In genomic region chr6:134052776-134053120, GRCh38 we compare ENCODE assay signal across 8 cellular contexts. TPM values are rescaled to one million over a fixed set of nuclear protein-coding genes. Genes with fewer than 3 reads are reported as not detected.
A peak's percentile ranks its signal among the peaks of the same experiment; 100 is the strongest.
DNase-seq lines count a peak whose midpoint lies in the region; ATAC-seq and TF ChIP-seq lines count a peak whose summit lies in the region.

No MANE protein-coding gene starts in this region.

- no peaks in the 10 kb centered on the region for H3K9me3 Mint-ChIP-seq in central memory CD8-positive, alpha-beta T cell
- no peaks in the 10 kb centered on the region for H3K9me3 Mint-ChIP-seq in naive thymus-derived CD8-positive, alpha-beta T cell

- peaks cover 11% of the 10 kb centered on the region for H3K4me1 Mint-ChIP-seq in central memory CD8-positive, alpha-beta T cell
- peaks cover 2 to 11% (median 10%) of the 10 kb centered on the region in 4 donors for H3K4me1 Mint-ChIP-seq in naive thymus-derived CD8-positive, alpha-beta T cell

- H3K36me3 ChIP-seq in HUES48 (ENCODE audit: control insufficient read depth, insufficient read depth, low read length), result no peaks in the 10 kb centered on the region

- DNase-seq in AG09309 (ENCODE audit: low read depth) (no peak), midbrain (lab: John Stamatoyannopoulos, UW) (no peak), DMS79 treated with DMSO at 0.1 percent for 48 hours (lab: John Stamatoyannopoulos, UW) (no peak), iPS-NIHi11 (ENCODE audit: low spot score) (no peak)
- no peak for DNase-seq in central memory CD8-positive, alpha-beta T cell (ENCODE audit: low spot score in 2 of 2)
- no peak for DNase-seq in naive thymus-derived CD8-positive, alpha-beta T cell

- H3K4me3 Mint-ChIP-seq in central memory CD8-positive, alpha-beta T cell, result peak overlapping the region; percentile 80
- peak overlapping the region; percentile 81 to 92 (median 88) for H3K4me3 Mint-ChIP-seq in naive thymus-derived CD8-positive, alpha-beta T cell

- peak overlapping the region; percentile 86 for H3K27ac Mint-ChIP-seq in central memory CD8-positive, alpha-beta T cell (ENCODE audit: low read depth)
- H3K27ac Mint-ChIP-seq in naive thymus-derived CD8-positive, alpha-beta T cell, result peak overlapping the region in 6 of 10 donors; percentile 1 to 87 (median 80)

- POLR2A ChIA-PET in naive thymus-derived CD8-positive, alpha-beta T cell (lab: Charles Lee), result interaction anchor here (1.3 kb wide), 1 partner anchor 100 kb away, joined by 5 read pairs; the partner anchor contains the start of gene TBPL1

- H3K4me3 ChIP-seq in AG09309 (ENCODE audit: control insufficient read depth, low read depth, low read length) (peak overlapping the region; percentile 93), HUES48 (ENCODE audit: low read depth, low read length) (peak overlapping the region; percentile 75)

- H3K4me1 ChIP-seq in HUES48 (ENCODE audit: control insufficient read depth, insufficient read depth, low read length), result peaks cover 55% of the 10 kb centered on the region

- H3K27me3 ChIP-seq in HUES48 (ENCODE audit: control insufficient read depth, insufficient read depth, low read length), result no peaks in the 10 kb centered on the region

- peak; percentile 18 for ATAC-seq in central memory CD8-positive, alpha-beta T cell (replicated peaks; ENCODE audit: extremely low read depth, poor library complexity, severe bottlenecking)
- no peak for ATAC-seq in naive thymus-derived CD8-positive, alpha-beta T cell
- ATAC-seq in HG03442 (IDR thresholded peaks at IDR 0.05; ENCODE audit: unreplicated experiment), result no peak

- no peak for TF ChIP-seq CTCF in AG09309 (IDR thresholded peaks at IDR 0.05; ENCODE audit: control insufficient read depth, insufficient read depth, low read depth, low read length, missing control alignments)

- H3K36me3 Mint-ChIP-seq in central memory CD8-positive, alpha-beta T cell (ENCODE audit: insufficient read depth), result peaks cover 3% of the 10 kb centered on the region
- no peaks in the 10 kb centered on the region for H3K36me3 Mint-ChIP-seq in naive thymus-derived CD8-positive, alpha-beta T cell

- no peaks in the 10 kb centered on the region for H3K9me3 ChIP-seq in HUES48 (ENCODE audit: control insufficient read depth, insufficient read depth, low read length)

- peak overlapping the region; percentile 91 for H3K27ac ChIP-seq in HUES48 (ENCODE audit: low read depth, low read length)

- 0 out of 2 replicates have a peak overlapping the region, but pooled peaks have one; percentile 51 for H3K9ac ChIP-seq in HUES48 (ENCODE audit: low read depth, low read length)

- peaks cover 31% of the 10 kb centered on the region for H3K27me3 Mint-ChIP-seq in central memory CD8-positive, alpha-beta T cell
- H3K27me3 Mint-ChIP-seq in naive thymus-derived CD8-positive, alpha-beta T cell, result peaks cover 3 to 10% (median 6%) of the 10 kb centered on the region in 5 donors

RNA-seq across cellular contexts. Expression of gene SLC2A12, which starts 0.3 kb away (rescaled TPM):
- total RNA-seq in naive thymus-derived CD8-positive, alpha-beta T cell, result not detected
- polyA plus RNA-seq in naive thymus-derived CD8-positive, alpha-beta T cell, result not detected
